ENCODE assay signal across 9 cellular contexts in the genomic region with DNA sequence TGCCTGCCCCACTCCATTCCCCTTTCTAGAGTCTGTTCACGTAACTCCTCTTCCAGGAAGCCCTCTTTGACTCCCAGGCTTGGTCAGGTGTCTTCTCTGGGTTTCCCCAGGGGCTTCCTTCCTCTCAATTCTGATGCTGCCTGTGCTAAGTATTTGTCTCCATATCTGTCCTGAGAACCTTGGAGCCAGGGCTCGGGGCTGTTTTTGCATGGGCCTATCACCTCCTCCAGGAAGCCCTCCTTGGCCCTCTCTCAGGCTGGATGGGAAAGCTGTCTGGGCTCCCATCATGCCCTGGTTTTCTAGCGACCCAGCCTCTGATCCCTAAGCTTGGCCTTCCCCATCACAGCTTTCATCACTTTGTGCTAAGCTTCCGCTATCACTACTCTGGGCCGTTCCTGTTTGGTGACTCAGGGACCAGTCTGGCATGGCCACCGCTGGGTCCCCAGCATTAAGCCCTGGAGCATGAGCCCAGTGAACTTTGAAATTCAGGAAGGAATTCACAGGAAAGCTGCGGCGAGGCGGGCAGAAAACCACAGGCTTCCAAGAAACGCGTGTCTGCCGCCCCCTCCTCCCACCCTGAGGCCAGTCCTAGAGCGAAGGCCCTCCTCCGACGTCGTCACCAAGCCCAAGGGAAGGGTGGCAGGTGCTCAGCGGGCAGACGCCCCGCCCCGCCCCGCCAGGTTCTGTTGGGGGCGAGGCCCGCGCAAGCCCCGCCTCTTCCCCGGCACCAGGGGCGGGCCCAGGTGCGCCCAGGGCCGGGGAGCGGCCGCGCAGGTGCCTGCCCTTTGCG.
DNase-seq lines count a peak whose midpoint lies in the region; ATAC-seq lines count a peak whose summit lies in the region.
"Had no signal": no experiment of that assay in that cellular context is flagged by ENCODE, and none has a peak within 500 bp of the region (broad histone marks: within the 10 kb centered on the region; RNA-seq: fewer than 3 reads in every experiment).

No MANE protein-coding gene starts in this region.

- H3K27ac Mint-ChIP-seq in dendritic cell treated with granulocyte-macrophage colony-stimulating factor and Interleukin-4, amounts not matched to agents 40 ng/mL and 50 ng/mL, for 4 days: peak overlapping the region; percentile 98
- peak overlapping the region; percentile 93 for H3K27ac Mint-ChIP-seq in memory B cell

- H3K4me1 Mint-ChIP-seq in dendritic cell treated with granulocyte-macrophage colony-stimulating factor and Interleukin-4, amounts not matched to agents 40 ng/mL and 50 ng/mL, for 4 days (ENCODE audit: low read depth): peaks cover 54% of the 10 kb centered on the region
- H3K4me1 Mint-ChIP-seq in memory B cell: peaks cover 35% of the 10 kb centered on the region

- peak; percentile 100 for DNase-seq in NCI-H748 treated with DMSO at 0.1 percent for 48 hours (lab: John Stamatoyannopoulos, UW)
- no peak for DNase-seq in NCI-H748 (lab: John Stamatoyannopoulos, UW; ENCODE audit: unreplicated experiment)
- peak; percentile 98 for DNase-seq in NCI-H146 (lab: John Stamatoyannopoulos, UW)
- peak; percentile 61 for DNase-seq in activated CD4-positive, alpha-beta T cell treated with anti-CD3 and anti-CD28 coated beads for 1 hour
- peak; percentile 86 to 92 for DNase-seq in memory B cell (ENCODE audit: low spot score in 2 of 2)
- DNase-seq in stimulated activated CD8-positive, alpha-beta memory T cell treated with anti-CD3 and anti-CD28 coated beads, Interleukin-15, amount 100 ng/mL, for 4 hours (ENCODE audit: low read depth in 2 of 2): peak; percentile 54 to 72
- DNase-seq in hippocampal formation (lab: John Stamatoyannopoulos, UW): no peak
- DNase-seq: DND-41 had no signal

- ATAC-seq in memory B cell (ENCODE audit: low read depth): peak; percentile 85

- H3K4me3 Mint-ChIP-seq in dendritic cell treated with granulocyte-macrophage colony-stimulating factor and Interleukin-4, amounts not matched to agents 40 ng/mL and 50 ng/mL, for 4 days: peak overlapping the region; percentile 99
- H3K4me3 Mint-ChIP-seq in memory B cell: peak overlapping the region; percentile 82

- intact Hi-C loops in dendritic cell treated with granulocyte-macrophage colony-stimulating factor and Interleukin-4, amounts not matched to agents 40 ng/mL and 50 ng/mL, for 4 days (cut with micrococcal nuclease): loop anchor here (1.0 to 5.0 kb wide), 2 partner anchors 8 to 53 kb away; partner anchors contain the start of genes KCNK6, PPP1R14A and YIF1B

- H3K27me3 Mint-ChIP-seq in dendritic cell treated with granulocyte-macrophage colony-stimulating factor and Interleukin-4, amounts not matched to agents 40 ng/mL and 50 ng/mL, for 4 days: no peaks in the 10 kb centered on the region
- H3K27me3 Mint-ChIP-seq in memory B cell: peaks cover 2% of the 10 kb centered on the region

- peaks cover 43% of the 10 kb centered on the region for H3K36me3 Mint-ChIP-seq in dendritic cell treated with granulocyte-macrophage colony-stimulating factor and Interleukin-4, amounts not matched to agents 40 ng/mL and 50 ng/mL, for 4 days (ENCODE audit: low read depth)
- no peaks in the 10 kb centered on the region for H3K36me3 Mint-ChIP-seq in memory B cell

- no peaks in the 10 kb centered on the region for H3K9me3 Mint-ChIP-seq in dendritic cell treated with granulocyte-macrophage colony-stimulating factor and Interleukin-4, amounts not matched to agents 40 ng/mL and 50 ng/mL, for 4 days
- H3K9me3 Mint-ChIP-seq in memory B cell: no peaks in the 10 kb centered on the region

Comparison
In these comparisons a context has a peak if more than half of its experiments do, and no peak if none do; other contexts are left out.
1. DNase-seq: peak in NCI-H748 treated with DMSO at 0.1 percent for 48 hours (single experiment), NCI-H146 (single experiment), activated CD4-positive, alpha-beta T cell treated with anti-CD3 and anti-CD28 coated beads for 1 hour (single experiment), memory B cell (2 of 2) and stimulated activated CD8-positive, alpha-beta memory T cell treated with anti-CD3 and anti-CD28 coated beads, Interleukin-15, amount 100 ng/mL, for 4 hours (2 of 2); none in NCI-H748 (single experiment) and hippocampal formation (0 of 2).